9 cellular contexts compared by ENCODE assay signal in genomic region chr17:36210439-36211211, GRCh38. TPM values are rescaled to one million over a fixed set of nuclear protein-coding genes. Genes with fewer than 3 reads are reported as not detected.
DNase-seq lines count a peak whose midpoint lies in the region; ATAC-seq and TF ChIP-seq lines count a peak whose summit lies in the region.
"Not testable (repeated sequence)": the region's sequence is repeated elsewhere in the genome, so short reads cannot be mapped to it uniquely, and the experiment has no call there.
"Had no signal": no experiment of that assay in that cellular context is flagged by ENCODE, and none has a peak within 500 bp of the region (broad histone marks: within the 10 kb centered on the region; RNA-seq: fewer than 3 reads in every experiment).

CCL4L2 (plus strand) TSS chr17:36211063.

- not testable (repeated sequence) for H3K9me3 Mint-ChIP-seq in activated naive CD8-positive, alpha-beta T cell treated with anti-CD3 and anti-CD28 coated beads for 36 hours

- H3K9me3 ChIP-seq in lung (ENCODE audit: control insufficient read depth in 2 of 2, insufficient read depth in 1 of 2, low read length in 1 of 2); aorta (ENCODE audit: control insufficient read depth, low read length): not testable (repeated sequence)

- H3K36me3 Mint-ChIP-seq in activated naive CD8-positive, alpha-beta T cell treated with anti-CD3 and anti-CD28 coated beads for 36 hours = not testable (repeated sequence)

- peak within 1 kb of the TSS; percentile 2 for H3K4me3 Mint-ChIP-seq in activated naive CD8-positive, alpha-beta T cell treated with anti-CD3 and anti-CD28 coated beads for 36 hours

- WGBS in lung, 2 donors = 59 to 63% methylated on average over 6 to 7 of the region's 7 CpGs
- 62 to 69% methylated on average over 7 of the region's 7 CpGs for WGBS in aorta, 2 donors

- peak; percentile 35 for ATAC-seq in GM18861 (IDR thresholded peaks at IDR 0.05; ENCODE audit: unreplicated experiment)
- ATAC-seq in GM21381 (IDR thresholded peaks at IDR 0.05; ENCODE audit: unreplicated experiment) = peak; percentile 64
- ATAC-seq in HG02885 (IDR thresholded peaks at IDR 0.05; ENCODE audit: poor library complexity, unreplicated experiment) = peak; percentile 70
- peak; percentile 32 for ATAC-seq in HG03469 (IDR thresholded peaks at IDR 0.05; ENCODE audit: unreplicated experiment)
- ATAC-seq in lung (ENCODE audit: insufficient read depth, low FRiP score) = peak; percentile 28
- ATAC-seq in aorta (ENCODE audit: low FRiP score) = peak; percentile 11

- H3K27ac Mint-ChIP-seq in activated naive CD8-positive, alpha-beta T cell treated with anti-CD3 and anti-CD28 coated beads for 36 hours = peak within 1 kb of the TSS; percentile 31

- H3K4me3 ChIP-seq in lung; aorta (ENCODE audit: low read length in 2 of 2): not testable (repeated sequence)

- DNase-seq in OCI-M1 (lab: John Stamatoyannopoulos, UW) = peak; percentile 33
- not testable (repeated sequence) for DNase-seq in activated naive CD8-positive, alpha-beta T cell treated with anti-CD3 and anti-CD28 coated beads for 36 hours; lung (ENCODE audit: low spot score); aorta

- not testable (repeated sequence) for H3K27me3 ChIP-seq in lung (ENCODE audit: control insufficient read depth, insufficient read depth); aorta (ENCODE audit: control insufficient read depth in 1 of 2, insufficient read depth in 2 of 2, low read length in 1 of 2)

- intact Hi-C loops in aorta (cut with DNase I) = not testable (repeated sequence)

- H3K4me1 Mint-ChIP-seq in activated naive CD8-positive, alpha-beta T cell treated with anti-CD3 and anti-CD28 coated beads for 36 hours = not testable (repeated sequence)

- TF ChIP-seq CTCF in lung (IDR thresholded peaks at IDR 0.05; ENCODE audit: control extremely low read depth, extremely low read depth) = not testable (repeated sequence)

- not testable (repeated sequence) for H3K27ac ChIP-seq in lung (ENCODE audit: low read depth in 1 of 2, low read length in 1 of 2); aorta (ENCODE audit: low read depth in 1 of 2, low read length in 2 of 2)

- H3K4me1 ChIP-seq in lung (ENCODE audit: control insufficient read depth in 2 of 2, insufficient read depth in 2 of 2, low read length in 2 of 2); aorta (ENCODE audit: control insufficient read depth in 1 of 2, insufficient read depth in 2 of 2, low read length in 2 of 2): not testable (repeated sequence)

- not testable (repeated sequence) for H3K36me3 ChIP-seq in lung (ENCODE audit: control insufficient read depth in 2 of 2, insufficient read depth in 2 of 2, low read length in 2 of 2); aorta (ENCODE audit: control insufficient read depth in 1 of 2, insufficient read depth in 2 of 2, low read length in 1 of 2)

- H3K27me3 Mint-ChIP-seq in activated naive CD8-positive, alpha-beta T cell treated with anti-CD3 and anti-CD28 coated beads for 36 hours = peaks cover 34% of the 10 kb centered on the region

RNA-seq across cellular contexts. Expression of gene CCL4L2, which starts in this region (rescaled TPM):
- total RNA-seq in activated naive CD8-positive, alpha-beta T cell treated with anti-CD3 and anti-CD28 coated beads for 36 hours = 1 to 10 TPM; 4.4 to 5.5 TPM
- total RNA-seq in lung (10 to 100 TPM; 10.7 to 52.2 TPM), aorta (1 to 10 TPM in 1 of 2 donors, under 1 TPM in 1; 0.94 to 1.4 TPM)
- polyA plus RNA-seq in lung (100 to 1,000 TPM in 1 of 2 donors, 1 to 10 TPM in 1; 4.5 to 125 TPM), aorta (1 to 10 TPM in 1 of 2 donors, under 1 TPM in 1; 0.41 to 4.5 TPM)
- total RNA-seq: PC-9 had no signal

Comparison
In these comparisons a context has a peak if more than half of its experiments do, and no peak if none do; other contexts are left out.
1. ATAC-seq: peak in every context shown above with its lines; median percentile 70 in HG02885; 64 in GM21381; 35 in GM18861; 32 in HG03469; 28 in lung; 11 in aorta.